23 cellular contexts compared by ENCODE assay signal in the genomic region with DNA sequence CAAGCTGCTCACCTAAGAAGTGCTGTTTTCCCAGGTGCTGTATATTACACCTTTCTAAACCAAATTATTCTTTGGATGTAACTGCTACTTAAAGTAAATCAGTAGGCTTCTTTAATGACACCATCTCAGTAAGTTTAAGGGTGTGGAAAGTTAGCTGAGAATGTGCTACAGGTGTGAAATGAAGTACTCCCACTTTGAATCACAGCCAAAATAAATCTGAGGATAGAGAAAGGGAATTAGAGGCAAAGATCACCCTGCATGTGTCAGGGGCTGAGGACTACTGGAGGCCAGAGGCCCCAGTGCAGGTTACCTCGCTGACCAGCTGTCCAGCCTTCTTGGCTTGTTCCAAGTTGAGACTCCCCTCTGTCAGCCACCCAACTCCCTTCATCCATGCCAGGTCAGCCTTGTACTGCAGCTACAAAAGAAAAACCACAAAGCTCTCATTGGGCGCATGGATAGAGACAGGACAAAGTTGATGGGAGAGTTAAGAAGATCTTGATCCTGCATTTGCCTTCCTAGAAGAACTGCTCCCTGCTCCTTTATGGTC. TPM values are rescaled to one million over a fixed set of nuclear protein-coding genes. Genes with fewer than 3 reads are reported as not detected.
A peak's percentile ranks its signal among the peaks of the same experiment; 100 is the strongest.
DNase-seq lines count a peak whose midpoint lies in the region; ATAC-seq and TF ChIP-seq lines count a peak whose summit lies in the region.
"Had no signal": no experiment of that assay in that cellular context is flagged by ENCODE, and none has a peak within 500 bp of the region (broad histone marks: within the 10 kb centered on the region; RNA-seq: fewer than 3 reads in every experiment).

No MANE protein-coding gene starts in this region.

- TF ChIP-seq POLR2A in gastrocnemius medialis (IDR thresholded peaks at IDR 0.05) (no peak), stomach (IDR thresholded peaks at IDR 0.05) (no peak)

- H3K27ac ChIP-seq in colonic mucosa (peak overlapping the region; percentile 22), heart right ventricle (peak overlapping the region; percentile 31 to 93 (median 80)), right cardiac atrium (ENCODE audit: low read length) (peak overlapping the region; percentile 75), gastrocnemius medialis (peak overlapping the region; percentile 88 to 96 (median 90)), stomach (no peak overlapping the region)
- H3K27ac ChIP-seq: GM23248 had no signal

- 80% methylated on average over 2 of the region's 2 CpGs for WGBS in heart right ventricle, 2 donors
- WGBS in right cardiac atrium: 86% methylated on average over 2 of the region's 2 CpGs
- WGBS in stomach, 5 donors: 76 to 93% (median 82%) methylated on average over 2 of the region's 2 CpGs

- in situ Hi-C loops in gastrocnemius medialis (cut with MboI; ENCODE audit: low sequenced_read_pairs in 4 of 4): no loop called here

- no peak overlapping the region for H3K9ac ChIP-seq in colonic mucosa (ENCODE audit: low read depth in 2 of 2, low read length in 2 of 2)
- H3K9ac ChIP-seq: GM23248 had no signal

- DNase-seq in colonic mucosa (no peak), heart right ventricle (no peak), right cardiac atrium (no peak), gastrocnemius medialis (peak in 1 of 2 donors; percentile 74), stomach (no peak), NCI-H2029 treated with DMSO at 0.1 percent for 48 hours (lab: John Stamatoyannopoulos, UW) (no peak), SK-N-DZ (ENCODE audit: low spot score) (no peak)
- DNase-seq: ACHN; BE2C; C1 segment of cervical spinal cord; CD4-positive, CD25-positive, alpha-beta regulatory T cell; CD8-positive, alpha-beta memory T cell; COR-L47; DMS 273 treated with DMSO at 0.1 percent for 48 hours; DMS53; DND-41; EL; GM23248 had no signal

- no peak for TF ChIP-seq EP300 in stomach (IDR thresholded peaks at IDR 0.05)

- intact Hi-C loops in colonic mucosa (cut with DNase I) (no loop called here), heart right ventricle (cut with DNase I) (loop anchor here in 1 of 10 donors (2.0 kb wide), 1 partner anchor 32 kb away; no protein-coding TSS in a partner anchor), right cardiac atrium (cut with DNase I) (no loop called here), gastrocnemius medialis (cut with DNase I; ENCODE audit: low total_unique reads) (no loop called here), stomach (cut with DNase I; ENCODE audit: low total_unique reads) (no loop called here)

- TF ChIP-seq CTCF in colonic mucosa (IDR thresholded peaks at IDR 0.05) (no peak), heart right ventricle (IDR thresholded peaks at IDR 0.05) (no peak), gastrocnemius medialis (IDR thresholded peaks at IDR 0.05 in 4 of 5, conservative IDR thresholded peaks at IDR 0.05 in 1 of 5) (no peak), stomach (IDR thresholded peaks at IDR 0.05) (no peak)

- no peaks in the 10 kb centered on the region for H3K27me3 ChIP-seq in colonic mucosa
- H3K27me3 ChIP-seq in heart right ventricle: peaks cover 0 to 5% (median 0%) of the 10 kb centered on the region in 7 donors
- no peaks in the 10 kb centered on the region for H3K27me3 ChIP-seq in right cardiac atrium (ENCODE audit: control insufficient read depth, insufficient read depth)
- H3K27me3 ChIP-seq in gastrocnemius medialis: no peaks in the 10 kb centered on the region
- peaks cover 0 to 12% (median 0%) of the 10 kb centered on the region in 3 donors for H3K27me3 ChIP-seq in stomach
- H3K27me3 ChIP-seq: BE2C had no signal

- H3K4me3 ChIP-seq in colonic mucosa (no peak overlapping the region), heart right ventricle (no peak overlapping the region), right cardiac atrium (ENCODE audit: low read length) (no peak overlapping the region), gastrocnemius medialis (no peak overlapping the region), stomach (no peak overlapping the region)
- H3K4me3 ChIP-seq: GM12878, GM23248 had no signal

- H3K9me3 ChIP-seq in colonic mucosa (no peaks in the 10 kb centered on the region), heart right ventricle (no peaks in the 10 kb centered on the region), right cardiac atrium (ENCODE audit: control insufficient read depth, low read length) (no peaks in the 10 kb centered on the region), gastrocnemius medialis (no peaks in the 10 kb centered on the region), stomach (no peaks in the 10 kb centered on the region)
- H3K9me3 ChIP-seq: BE2C had no signal

- peak in 1 of 8 donors; percentile 17 for ATAC-seq in heart right ventricle
- ATAC-seq in right cardiac atrium: no peak
- peak in 1 of 2 donors; percentile 16 for ATAC-seq in gastrocnemius medialis
- ATAC-seq: GM12878, HCT116, HepG2 had no signal

- H3K36me3 ChIP-seq in colonic mucosa: no peaks in the 10 kb centered on the region
- H3K36me3 ChIP-seq in heart right ventricle: peaks cover 0 to 88% (median 14%) of the 10 kb centered on the region in 9 donors
- H3K36me3 ChIP-seq in gastrocnemius medialis: peaks cover 0 to 66% of the 10 kb centered on the region in 2 donors
- H3K36me3 ChIP-seq in stomach: no peaks in the 10 kb centered on the region
- H3K36me3 ChIP-seq: BE2C had no signal

- H3K4me1 ChIP-seq in colonic mucosa: peaks cover 17% of the 10 kb centered on the region
- H3K4me1 ChIP-seq in heart right ventricle: peaks cover 0 to 92% (median 33%) of the 10 kb centered on the region in 9 donors
- H3K4me1 ChIP-seq in right cardiac atrium (ENCODE audit: control insufficient read depth, insufficient read depth, low read length): peaks cover 6% of the 10 kb centered on the region
- peaks cover 67 to 76% of the 10 kb centered on the region in 2 donors for H3K4me1 ChIP-seq in gastrocnemius medialis
- peaks cover 0 to 21% (median 9%) of the 10 kb centered on the region in 4 donors for H3K4me1 ChIP-seq in stomach
- H3K4me1 ChIP-seq: BE2C had no signal

RNA-seq across cellular contexts. Expression of a gene that starts 35.2 kb away (rescaled TPM):
- total RNA-seq in colonic mucosa: 1 to 10 TPM; 1.1 to 1.3 TPM
- total RNA-seq in heart right ventricle: 1,000 to 10,000 TPM in 6 of 10 donors, 100 to 1,000 TPM in 4; 633 to 1,999 (median 1,413) TPM
- polyA plus RNA-seq in heart right ventricle: 100 to 1,000 TPM; 168 to 226 TPM
- 100 to 1,000 TPM; 232 to 479 (median 284) TPM for total RNA-seq in right cardiac atrium
- 117 TPM for polyA plus RNA-seq in right cardiac atrium
- 1,000 to 10,000 TPM in 3 of 4 donors, 100 to 1,000 TPM in 1; 811 to 2,339 (median 1,413) TPM for total RNA-seq in gastrocnemius medialis
- total RNA-seq in stomach: under 1 TPM in 1 of 5 donors, not detected in 4; 0.18 TPM
- under 1 TPM; 0.03 to 0.92 (median 0.19) TPM for polyA plus RNA-seq in stomach
- not detected in 2 replicates for polyA plus RNA-seq in SK-N-DZ (2014; cell fraction: cytosol; rRNA removed)
- polyA plus RNA-seq in SK-N-DZ (2014; cell fraction: nucleus; rRNA removed): not detected in 2 replicates
- total RNA-seq: CD4-positive, CD25-positive, alpha-beta regulatory T cell; CD8-positive, alpha-beta memory T cell; G401; GM12878; GM23248; HepG2 had no signal
- polyA plus RNA-seq: CD4-positive, CD25-positive, alpha-beta regulatory T cell; CD8-positive, alpha-beta memory T cell; GM12878; GM23248; HepG2; IgD-negative memory B cell had no signal

RNA-seq across cellular contexts. Expression of a gene that starts 51.0 kb away (rescaled TPM):
- total RNA-seq in colonic mucosa: 100 to 1,000 TPM in 1 of 2 donors, 10 to 100 TPM in 1; 76.9 to 139 TPM
- 10 to 100 TPM in 4 of 10 donors, 1 to 10 TPM in 6; 5.7 to 22.3 (median 7.8) TPM for total RNA-seq in heart right ventricle
- polyA plus RNA-seq in heart right ventricle: 10 to 100 TPM in 1 of 2 donors, 1 to 10 TPM in 1; 5.6 to 12.2 TPM
- total RNA-seq in right cardiac atrium: 10 to 100 TPM; 10.4 to 17.2 (median 13.9) TPM
- 9.4 TPM for polyA plus RNA-seq in right cardiac atrium
- total RNA-seq in gastrocnemius medialis: 10 to 100 TPM in 2 of 4 donors, 1 to 10 TPM in 2; 5.3 to 23.9 (median 8.9) TPM
- total RNA-seq in stomach: 10 to 100 TPM; 15.1 to 62.6 (median 20.4) TPM
- polyA plus RNA-seq in stomach: 10 to 100 TPM; 20.2 to 77.9 (median 31.7) TPM
- polyA plus RNA-seq in SK-N-DZ (2014; cell fraction: cytosol; rRNA removed): 4.3 and 4.7 TPM in 2 replicates
- polyA plus RNA-seq in SK-N-DZ (2014; cell fraction: nucleus; rRNA removed): 1.0 and 5.2 TPM in 2 replicates

Comparison
In these comparisons a context has a peak if more than half of its experiments do, and no peak if none do; other contexts are left out.
1. H3K27ac ChIP-seq: peak in colonic mucosa (single experiment), heart right ventricle (10 of 10), right cardiac atrium (single experiment) and gastrocnemius medialis (4 of 4); none in stomach (0 of 5).
2. RNA of a gene that starts 35.2 kb away (total RNA-seq): 633 to 1,999 TPM in heart right ventricle, 811 to 2,339 TPM in gastrocnemius medialis and 232 to 479 TPM in right cardiac atrium; 1.1 to 1.3 TPM in colonic mucosa and 0.18 TPM in stomach; every median in the first group is over 10 times any median in the second.